In genomic region chr16:87126403-87127025, GRCh38 we compare ENCODE assay signal across 20 cellular contexts.
DNase-seq lines count a peak whose midpoint lies in the region; ATAC-seq and TF ChIP-seq lines count a peak whose summit lies in the region.
"Had no signal": no experiment of that assay in that cellular context is flagged by ENCODE, and none has a peak within 500 bp of the region (broad histone marks: within the 10 kb centered on the region; RNA-seq: fewer than 3 reads in every experiment).

No MANE protein-coding gene starts in this region.

- no peak overlapping the region for H3K27ac ChIP-seq in foreskin keratinocyte
- no peak overlapping the region for H3K27ac ChIP-seq in neuronal stem cell (replicated peaks; ENCODE audit: low read length)
- H3K27ac ChIP-seq: 22Rv1, GM23248 had no signal

- peaks cover 6% of the 10 kb centered on the region for H3K36me3 Mint-ChIP-seq in type B pancreatic cell

- no peak overlapping the region for H3K4me3 ChIP-seq in neuronal stem cell (ENCODE audit: low read length in 2 of 2)
- H3K4me3 ChIP-seq: GM23248 had no signal

- H3K4me1 ChIP-seq in foreskin keratinocyte = no peaks in the 10 kb centered on the region
- peaks cover 0 to 11% of the 10 kb centered on the region in 2 donors for H3K4me1 ChIP-seq in neuronal stem cell (ENCODE audit: control insufficient read depth in 2 of 2, insufficient read depth in 1 of 2, low read depth in 1 of 2, low read length in 2 of 2)
- H3K4me1 ChIP-seq: Caco-2 had no signal

- peaks cover 0 to 16% of the 10 kb centered on the region in 2 donors for H3K9me3 ChIP-seq in neuronal stem cell (replicated peaks in 1 of 2; ENCODE audit: control insufficient read depth in 2 of 2, insufficient read depth in 1 of 2, low read depth in 1 of 2, low read length in 2 of 2)
- H3K9me3 ChIP-seq: Caco-2 had no signal

- H3K79me1 ChIP-seq in neuronal stem cell (ENCODE audit: low read depth, low read length) = peaks cover 8% of the 10 kb centered on the region

- TF ChIP-seq CTCF in foreskin keratinocyte (conservative IDR thresholded peaks at IDR 0.05) (no peak), type B pancreatic cell (conservative IDR thresholded peaks at IDR 0.05) (no peak)

- H3K27me3 ChIP-seq in foreskin keratinocyte = no peaks in the 10 kb centered on the region
- H3K27me3 ChIP-seq in neuronal stem cell (ENCODE audit: control insufficient read depth in 3 of 3, insufficient read depth in 3 of 3, low read depth in 1 of 3, low read length in 3 of 3) = peaks cover 0 to 13% (median 5%) of the 10 kb centered on the region in 3 experiments

- H2AFZ ChIP-seq in neuronal stem cell (ENCODE audit: low read length) = no peak overlapping the region
- H2AFZ ChIP-seq: GM23248 had no signal

- no peaks in the 10 kb centered on the region for H3K9me3 Mint-ChIP-seq in type B pancreatic cell

- H3K18ac ChIP-seq in neuronal stem cell (ENCODE audit: low read length) = peak overlapping the region; percentile 9

- WGBS in neuronal stem cell (ENCODE audit: extremely low coverage in 2 of 2, insufficient read length in 2 of 2, insufficient replicate concordance in 1 of 2), 2 donors = no CpG with 5 or more reads among the region's 13 CpGs

- peaks cover 0 to 2% of the 10 kb centered on the region in 2 donors for H3K36me3 ChIP-seq in neuronal stem cell (replicated peaks in 1 of 2; ENCODE audit: control insufficient read depth in 2 of 2, insufficient read depth in 2 of 2, low read length in 2 of 2)

- H3K4me3 Mint-ChIP-seq in type B pancreatic cell = peak overlapping the region; percentile 17
- H3K4me3 Mint-ChIP-seq: B cell had no signal

- no peak overlapping the region for H3K4ac ChIP-seq in neuronal stem cell (ENCODE audit: low read length)

- DNase-seq in NCI-H2171 treated with DMSO at 0.1 percent for 48 hours (lab: John Stamatoyannopoulos, UW) (peak; percentile 24), NCI-H2171 (lab: John Stamatoyannopoulos, UW) (no peak), foreskin keratinocyte (peak in 1 of 2 donors; percentile 40), neuronal stem cell (ENCODE audit: low spot score) (no peak), type B pancreatic cell (ENCODE audit: extremely low spot score, unreplicated experiment) (no peak), DMS153 (lab: John Stamatoyannopoulos, UW) (no peak), NCI-H1694 (lab: John Stamatoyannopoulos, UW) (no peak)
- DNase-seq: activated CD4-positive, alpha-beta T cell treated with anti-CD3 and anti-CD28 coated beads for 4 hours; activated naive CD4-positive, alpha-beta T cell treated with Interleukin-2 at 50 U/mL for 16 hours; Caco-2; cortex of kidney; GM23248; hippocampal formation; Karpas-422; NCI-H1048; NCI-H2029 treated with DMSO at 0.1 percent for 48 hours; stimulated activated CD4-positive, alpha-beta T cell treated with anti-CD3 and anti-CD28 coated beads, Interleukin-15, amount 100 ng/mL, for 24 hours had no signal

- no peak overlapping the region for H4K8ac ChIP-seq in neuronal stem cell (ENCODE audit: low read depth, low read length)

- no peak overlapping the region for H3K4me2 ChIP-seq in neuronal stem cell (ENCODE audit: insufficient read depth, low read length, poor library complexity, severe bottlenecking)

- ATAC-seq in foreskin keratinocyte (peak; percentile 42), GM18909 (IDR thresholded peaks at IDR 0.05; ENCODE audit: poor library complexity, unreplicated experiment) (no peak)

- H4K91ac ChIP-seq in neuronal stem cell (ENCODE audit: low read depth, low read length, poor library complexity) = no peak overlapping the region

- H3K9ac ChIP-seq in neuronal stem cell (ENCODE audit: low read depth, low read length, poor library complexity) = no peak overlapping the region
- H3K9ac ChIP-seq: GM23248 had no signal

- no peak overlapping the region for H3K14ac ChIP-seq in neuronal stem cell (ENCODE audit: low read length)

- no peak overlapping the region for H2AK5ac ChIP-seq in neuronal stem cell (ENCODE audit: low read depth, low read length)

- no peak overlapping the region for H2BK120ac ChIP-seq in neuronal stem cell (ENCODE audit: low read depth, low read length)

- peaks cover 21% of the 10 kb centered on the region for H3K27me3 Mint-ChIP-seq in type B pancreatic cell

- H2BK5ac ChIP-seq in neuronal stem cell (ENCODE audit: low read length) = peak overlapping the region; percentile 16

- no peak overlapping the region for H3K23ac ChIP-seq in neuronal stem cell (ENCODE audit: low read depth, low read length, poor library complexity)

- peaks cover 24% of the 10 kb centered on the region for H3K4me1 Mint-ChIP-seq in type B pancreatic cell (ENCODE audit: unreplicated experiment)
- H3K4me1 Mint-ChIP-seq: B cell had no signal

- H2BK15ac ChIP-seq in neuronal stem cell (ENCODE audit: low read length) = no peak overlapping the region

- no peak overlapping the region for H2BK12ac ChIP-seq in neuronal stem cell (ENCODE audit: low read length)

- peak overlapping the region; percentile 10 for H3K27ac Mint-ChIP-seq in type B pancreatic cell
- H3K27ac Mint-ChIP-seq: B cell had no signal
